In the genomic region with DNA sequence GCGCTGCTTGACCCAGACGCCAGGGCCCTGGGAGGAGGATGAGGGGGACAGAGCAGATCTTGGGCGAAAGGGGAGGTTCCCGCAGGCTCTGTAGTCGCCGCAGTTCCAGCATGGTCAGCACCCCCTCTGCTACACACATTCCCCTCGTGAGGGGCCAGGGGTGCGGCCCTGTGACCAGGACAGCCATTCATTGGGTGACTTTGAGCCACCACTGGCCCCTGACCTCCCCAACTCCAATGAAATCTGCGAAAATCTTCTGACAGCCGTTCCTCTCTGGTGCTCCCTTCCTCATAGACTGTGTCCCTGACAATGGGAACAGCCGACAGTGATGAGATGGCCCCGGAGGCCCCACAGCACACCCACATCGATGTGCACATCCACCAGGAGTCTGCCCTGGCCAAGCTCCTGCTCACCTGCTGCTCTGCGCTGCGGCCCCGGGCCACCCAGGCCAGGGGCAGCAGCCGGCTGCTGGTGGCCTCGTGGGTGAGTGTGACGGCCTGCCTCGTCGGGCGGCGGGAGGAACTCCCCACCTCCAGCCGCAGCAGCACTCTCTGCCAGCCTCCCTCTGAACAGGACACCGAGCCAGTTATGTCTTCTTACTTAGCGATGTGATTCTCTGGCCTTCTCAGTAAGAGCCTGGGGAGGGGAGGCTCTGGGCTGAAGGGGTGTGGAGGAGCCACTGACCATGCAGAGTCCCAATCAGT, we compare ENCODE assay signal across 10 cellular contexts. TPM values are rescaled to one million over a fixed set of nuclear protein-coding genes. Genes with fewer than 3 reads are reported as not detected.
DNase-seq lines count a peak whose midpoint lies in the region; ATAC-seq, FAIRE-seq and TF ChIP-seq lines count a peak whose summit lies in the region.
"Had no signal": no experiment of that assay in that cellular context is flagged by ENCODE, and none has a peak within 500 bp of the region (broad histone marks: within the 10 kb centered on the region; RNA-seq: fewer than 3 reads in every experiment).

No MANE protein-coding gene starts in this region.

- peaks cover 7 to 13% of the 10 kb centered on the region in 2 experiments; a peak in 4 of 5 replicates for H3K9me3 Mint-ChIP-seq in H9
- H3K9me3 Mint-ChIP-seq in brain: peaks cover 2 to 13% (median 9%) of the 10 kb centered on the region in 5 experiments
- no peaks in the 10 kb centered on the region; the same call in 1 of the 2 replicates for H3K9me3 Mint-ChIP-seq in HFFc6

- no peaks in the 10 kb centered on the region for H4K20me1 ChIP-seq in H9 (ENCODE audit: control insufficient read depth, insufficient read depth, insufficient read length)

- H3K4ac ChIP-seq in H9 (ENCODE audit: low read depth, low read length): no peak overlapping the region

- H3K36me3 Mint-ChIP-seq in H9 (ENCODE audit: insufficient read depth in 1 of 3, low read depth in 3 of 3): peaks cover 0 to 10% (median 6%) of the 10 kb centered on the region in 3 experiments; a peak in 4 of 7 replicates
- no peaks in the 10 kb centered on the region for H3K36me3 Mint-ChIP-seq in brain
- no peaks in the 10 kb centered on the region for H3K36me3 Mint-ChIP-seq in HFFc6 (ENCODE audit: low read depth)

- DNase-seq in H9 (no peak), kidney (peak; percentile 80), small intestine (no peak), BE2C (no peak), NCI-H1436 (lab: John Stamatoyannopoulos, UW) (no peak), HFFc6 (no peak)
- DNase-seq: kidney glomerular epithelial cell had no signal

- no peak overlapping the region for H3K27ac ChIP-seq in H9 (ENCODE audit: insufficient read length, low read depth, low read length)
- peak overlapping the region; percentile 86 to 92 for H3K27ac ChIP-seq in kidney (ENCODE audit: low read depth in 2 of 2, low read length in 2 of 2)
- H3K27ac ChIP-seq in small intestine (ENCODE audit: low read depth in 1 of 2, low read length in 1 of 2): peak overlapping the region; percentile 80 to 86

- H3K9ac ChIP-seq in H9 (ENCODE audit: extremely low read depth, insufficient read length, low read length) (no peak overlapping the region), kidney (ENCODE audit: low read length in 2 of 2) (peak overlapping the region; percentile 19 to 69)

- no peak overlapping the region for H2BK20ac ChIP-seq in H9 (ENCODE audit: low read depth, low read length, poor library complexity, severe bottlenecking)

- no peak for TF ChIP-seq CTCF in H9 (conservative IDR thresholded peaks at IDR 0.05)
- no peak for TF ChIP-seq CTCF in brain (conservative IDR thresholded peaks at IDR 0.05)
- TF ChIP-seq CTCF in kidney (IDR thresholded peaks at IDR 0.05; ENCODE audit: borderline replicate concordance, extremely low read depth, insufficient read depth): no peak
- TF ChIP-seq CTCF in BE2C (IDR thresholded peaks at IDR 0.05; ENCODE audit: low read depth, low read length): no peak
- no peak for TF ChIP-seq CTCF in HFFc6 (IDR thresholded peaks at IDR 0.05)

- H3K27me3 Mint-ChIP-seq in H9 (ENCODE audit: low read depth): peaks cover 84% of the 10 kb centered on the region
- peaks cover 73% of the 10 kb centered on the region for H3K27me3 Mint-ChIP-seq in brain
- peaks cover 10% of the 10 kb centered on the region for H3K27me3 Mint-ChIP-seq in HFFc6 (ENCODE audit: insufficient read depth)

- ATAC-seq in HG03139 (IDR thresholded peaks at IDR 0.05; ENCODE audit: unreplicated experiment): no peak

- H3K4me1 Mint-ChIP-seq in H9 (peaks cover 0 to 17% of the 10 kb centered on the region in 2 experiments; a peak in 2 of 4 replicates), brain (peaks cover 5% of the 10 kb centered on the region), HFFc6 (ENCODE audit: low read depth) (no peaks in the 10 kb centered on the region)

- H3K36me3 ChIP-seq in kidney (ENCODE audit: control insufficient read depth in 1 of 2, insufficient read depth in 2 of 2, low read length in 2 of 2): peaks cover 13 to 17% of the 10 kb centered on the region in 2 donors
- H3K36me3 ChIP-seq in small intestine (ENCODE audit: control insufficient read depth in 2 of 2, insufficient read depth in 2 of 2, low read length in 2 of 2): no peaks in the 10 kb centered on the region
- H3K36me3 ChIP-seq in BE2C: no peaks in the 10 kb centered on the region

- no peak overlapping the region for H4K5ac ChIP-seq in H9 (ENCODE audit: insufficient read length, low read depth, low read length)

- H3K23me2 ChIP-seq in H9 (ENCODE audit: insufficient read length, low read depth, low read length, poor library complexity, severe bottlenecking): peaks cover 8% of the 10 kb centered on the region

- no peaks in the 10 kb centered on the region for H3K79me1 ChIP-seq in H9 (ENCODE audit: insufficient read depth, low read depth, low read length, poor library complexity, severe bottlenecking)

- no peak overlapping the region for H3K23ac ChIP-seq in H9 (ENCODE audit: insufficient read length, low read depth, low read length)

- H3K4me1 ChIP-seq in H9 (ENCODE audit: insufficient read depth, low read length) (no peaks in the 10 kb centered on the region), kidney (ENCODE audit: control insufficient read depth in 1 of 2, insufficient read depth in 1 of 2, low read depth in 1 of 2, low read length in 2 of 2) (peaks cover 10 to 13% of the 10 kb centered on the region in 2 donors), small intestine (ENCODE audit: control insufficient read depth in 2 of 2, insufficient read depth in 1 of 2, low read depth in 1 of 2, low read length in 1 of 2) (peaks cover 4 to 5% of the 10 kb centered on the region in 2 donors), BE2C (no peaks in the 10 kb centered on the region)

- FAIRE-seq in kidney (lab: Jason Lieb, UNC) (no peak), small intestine (lab: Jason Lieb, UNC) (no peak)
- FAIRE-seq: bronchial epithelial cell had no signal

- no peak overlapping the region for H3T11ph ChIP-seq in H9 (ENCODE audit: low read length)

- H3K4me3 ChIP-seq in kidney (ENCODE audit: low read length in 2 of 2) (peak overlapping the region; percentile 68 to 82), small intestine (ENCODE audit: low read depth in 1 of 2, low read length in 2 of 2) (peak overlapping the region; percentile 79 to 84), BE2C (ENCODE audit: low read depth, low read length) (no peak overlapping the region)

- no peak overlapping the region for H2BK12ac ChIP-seq in H9 (ENCODE audit: insufficient read length, low read depth, low read length)

- H3K4me3 Mint-ChIP-seq in H9 (peak overlapping the region; percentile 44 to 64), brain (peak overlapping the region in 3 of 5 experiments; percentile 71 to 83 (median 75)), HFFc6 (no peak overlapping the region)

- no peak overlapping the region for H3K14ac ChIP-seq in H9 (ENCODE audit: insufficient read depth, low read length)

- H3K9me3 ChIP-seq in H9 (ENCODE audit: control insufficient read depth, low read depth, low read length) (no peaks in the 10 kb centered on the region), kidney (ENCODE audit: control insufficient read depth in 1 of 2, low read length in 2 of 2) (peaks cover 0 to 8% of the 10 kb centered on the region in 2 donors), small intestine (ENCODE audit: control insufficient read depth, low read depth) (peaks cover 2% of the 10 kb centered on the region), BE2C (no peaks in the 10 kb centered on the region; the same call in 1 of the 2 replicates)

- no peak overlapping the region for H4K91ac ChIP-seq in H9 (ENCODE audit: insufficient read length, low read depth, low read length)

- H3K4me2 ChIP-seq in H9 (ENCODE audit: insufficient read depth, insufficient read length, low read length): peak overlapping the region; percentile 62

- intact Hi-C loops in kidney (cut with DNase I): no loop called here

- H2AK5ac ChIP-seq in H9 (ENCODE audit: insufficient read length, low read length): no peak overlapping the region

- no peak overlapping the region for H3K56ac ChIP-seq in H9 (ENCODE audit: insufficient read length, low read depth, low read length)

- H2BK5ac ChIP-seq in H9 (ENCODE audit: insufficient read length, low read length): no peak overlapping the region

- no peak overlapping the region for H2BK15ac ChIP-seq in H9 (ENCODE audit: low read depth, low read length)

- H2BK120ac ChIP-seq in H9 (ENCODE audit: low read depth, low read length, poor library complexity, severe bottlenecking): no peak overlapping the region

- H3K79me2 ChIP-seq in H9 (ENCODE audit: insufficient read depth, low read length): no peaks in the 10 kb centered on the region

- peaks cover 35% of the 10 kb centered on the region for H3K27me3 ChIP-seq in H9 (ENCODE audit: insufficient read depth, low read length)
- peaks cover 0 to 10% of the 10 kb centered on the region in 2 donors for H3K27me3 ChIP-seq in small intestine (ENCODE audit: control insufficient read depth in 2 of 2, insufficient read depth in 2 of 2, low read length in 2 of 2)
- H3K27me3 ChIP-seq in BE2C: no peaks in the 10 kb centered on the region

- no peak overlapping the region for H2AFZ ChIP-seq in H9 (ENCODE audit: low read length)

- no CpG with 5 or more reads among the region's 26 CpGs for WGBS in H9 (ENCODE audit: extremely low coverage, insufficient read length, low lambda C conversion rate)
- WGBS in small intestine, 3 donors: 19 to 29% (median 25%) methylated on average over 25 to 26 of the region's 26 CpGs

- H3K27ac Mint-ChIP-seq in H9 (no peak overlapping the region), brain (no peak overlapping the region), HFFc6 (no peak overlapping the region)

- H4K8ac ChIP-seq in H9 (replicated peaks; ENCODE audit: insufficient read length, low read depth, low read length): no peak overlapping the region

- H3K18ac ChIP-seq in H9 (ENCODE audit: insufficient read length, low read depth, low read length): no peak overlapping the region

RNA-seq across cellular contexts. Expression of gene TMEM176A, which starts 0.8 kb away (rescaled TPM):
- not detected in 2 replicates for total RNA-seq in H9 (2021)
- polyA plus RNA-seq in brain (ENCODE audit: insufficient read depth, low read depth, low replicate concordance): 19.5 TPM
- 288 TPM for total RNA-seq in kidney
- polyA plus RNA-seq in kidney (ENCODE audit: insufficient read depth, low read depth, low replicate concordance): 513 TPM
- 100 to 1,000 TPM; 143 to 230 (median 227) TPM for polyA plus RNA-seq in small intestine
- 1.9 TPM for polyA plus RNA-seq in BE2C (2012; ENCODE audit: insufficient read depth, insufficient read length, low read depth)
- not detected for total RNA-seq in HFFc6 (2021; fragmentation: NEBNext Ultra II Directional; extraction: Animal tissue kit (Norgen Biotek cat#: 25700))

RNA-seq across cellular contexts. Expression of gene TMEM176B, which starts 1.2 kb away (rescaled TPM):
- total RNA-seq in H9 (2021) (0.26 and 0.85 TPM in 2 replicates), kidney (345 TPM)
- polyA plus RNA-seq in brain (ENCODE audit: insufficient read depth, low read depth, low replicate concordance) (20.1 TPM), kidney (ENCODE audit: insufficient read depth, low read depth, low replicate concordance) (542 TPM), small intestine (100 to 1,000 TPM; 152 to 218 (median 206) TPM)
- 4.0 TPM for polyA plus RNA-seq in BE2C (2012; ENCODE audit: insufficient read depth, insufficient read length, low read depth)
- not detected for total RNA-seq in HFFc6 (2021; fragmentation: NEBNext Ultra II Directional; extraction: Animal tissue kit (Norgen Biotek cat#: 25700))
- total RNA-seq: bronchial epithelial cell had no signal

RNA-seq across cellular contexts. Expression of gene AOC1, which starts 50.9 kb away (rescaled TPM):
- total RNA-seq in H9 (2021): 0.11 and 0.28 TPM in 2 replicates
- polyA plus RNA-seq in brain (ENCODE audit: insufficient read depth, low read depth, low replicate concordance): not detected
- 170 TPM for total RNA-seq in kidney
- polyA plus RNA-seq in kidney (ENCODE audit: insufficient read depth, low read depth, low replicate concordance): 99.1 TPM
- 100 to 1,000 TPM in 2 of 3 donors, 10 to 100 TPM in 1; 72.7 to 190 (median 156) TPM for polyA plus RNA-seq in small intestine
- 1.4 TPM for polyA plus RNA-seq in BE2C (2012; ENCODE audit: insufficient read depth, insufficient read length, low read depth)
- total RNA-seq in HFFc6 (2021; fragmentation: NEBNext Ultra II Directional; extraction: Animal tissue kit (Norgen Biotek cat#: 25700)): not detected

Comparison
In these comparisons a context has a peak if more than half of its experiments do, and no peak if none do; other contexts are left out.
1. RNA of gene TMEM176A, which starts 0.8 kb away (total RNA-seq): 288 TPM in kidney (single experiment); not detected in H9 and not detected in HFFc6; every median in the first group is over 100 times any median in the second.
2. RNA of gene TMEM176B, which starts 1.2 kb away (total RNA-seq): 345 TPM in kidney (single experiment); 0.26 to 0.85 TPM in H9 and not detected in HFFc6; every median in the first group is over 100 times any median in the second.
3. RNA of gene AOC1, which starts 50.9 kb away (total RNA-seq): 170 TPM in kidney (single experiment); 0.11 to 0.28 TPM in H9 and not detected in HFFc6; every median in the first group is over 100 times any median in the second.